ENCODE assay signal across 2 cellular contexts in genomic region chr11:65150513-65151271, GRCh38.
TF ChIP-seq lines count a peak whose summit lies in the region.

No MANE protein-coding gene starts in this region.

TF ChIP-seq in HEK293, 187 proteins besides CTCF, POLR2A, EP300 and RAD21 (continued from another document):
- TF ChIP-seq ZNF518A (tag by site-specific recombination; conservative IDR thresholded peaks at IDR 0.05; ENCODE audit: low read depth) (no peak), ZNF335 (tag by site-specific recombination; conservative IDR thresholded peaks at IDR 0.05) (peak; percentile 86), ZNF600 (tag by site-specific recombination; IDR thresholded peaks at IDR 0.05) (peak; percentile 88), ZIC2 (tag by site-specific recombination; IDR thresholded peaks at IDR 0.05) (peak; percentile 33; the same call in 1 of the 2 replicates), PATZ1 (tag by site-specific recombination; IDR thresholded peaks at IDR 0.05) (0 out of 2 replicates have a peak, but pooled peaks have one; percentile 16), ZNF138 (tag by site-specific recombination; IDR thresholded peaks at IDR 0.05; ENCODE audit: borderline replicate concordance) (no peak)

TF ChIP-seq in HepG2, 621 proteins besides CTCF, POLR2A, EP300 and RAD21 (continued from another document):
- TF ChIP-seq, protein P1, sequence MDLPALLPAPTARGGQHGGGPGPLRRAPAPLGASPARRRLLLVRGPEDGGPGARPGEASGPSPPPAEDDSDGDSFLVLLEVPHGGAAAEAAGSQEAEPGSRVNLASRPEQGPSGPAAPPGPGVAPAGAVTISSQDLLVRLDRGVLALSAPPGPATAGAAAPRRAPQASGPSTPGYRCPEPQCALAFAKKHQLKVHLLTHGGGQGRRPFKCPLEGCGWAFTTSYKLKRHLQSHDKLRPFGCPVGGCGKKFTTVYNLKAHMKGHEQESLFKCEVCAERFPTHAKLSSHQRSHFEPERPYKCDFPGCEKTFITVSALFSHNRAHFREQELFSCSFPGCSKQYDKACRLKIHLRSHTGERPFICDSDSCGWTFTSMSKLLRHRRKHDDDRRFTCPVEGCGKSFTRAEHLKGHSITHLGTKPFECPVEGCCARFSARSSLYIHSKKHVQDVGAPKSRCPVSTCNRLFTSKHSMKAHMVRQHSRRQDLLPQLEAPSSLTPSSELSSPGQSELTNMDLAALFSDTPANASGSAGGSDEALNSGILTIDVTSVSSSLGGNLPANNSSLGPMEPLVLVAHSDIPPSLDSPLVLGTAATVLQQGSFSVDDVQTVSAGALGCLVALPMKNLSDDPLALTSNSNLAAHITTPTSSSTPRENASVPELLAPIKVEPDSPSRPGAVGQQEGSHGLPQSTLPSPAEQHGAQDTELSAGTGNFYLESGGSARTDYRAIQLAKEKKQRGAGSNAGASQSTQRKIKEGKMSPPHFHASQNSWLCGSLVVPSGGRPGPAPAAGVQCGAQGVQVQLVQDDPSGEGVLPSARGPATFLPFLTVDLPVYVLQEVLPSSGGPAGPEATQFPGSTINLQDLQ (CRISPR knock-in tag; IDR thresholded peaks at IDR 0.05) = no peak
- peak; percentile 73 for TF ChIP-seq HIC2 (CRISPR knock-in tag; IDR thresholded peaks at IDR 0.05; ENCODE audit: low read depth)
- no peak for TF ChIP-seq PRPF4 (IDR thresholded peaks at IDR 0.05; ENCODE audit: low read depth, low read length, poor library complexity, severe bottlenecking)
- no peak for TF ChIP-seq SP140L (CRISPR knock-in tag; IDR thresholded peaks at IDR 0.05; ENCODE audit: borderline replicate concordance)
- no peak for TF ChIP-seq ZNF234 (CRISPR knock-in tag; conservative IDR thresholded peaks at IDR 0.05)
- no peak for TF ChIP-seq ZNF747 (CRISPR knock-in tag; IDR thresholded peaks at IDR 0.05; ENCODE audit: borderline replicate concordance)
- TF ChIP-seq GABPB1 (CRISPR knock-in tag; IDR thresholded peaks at IDR 0.05) = 0 out of 2 replicates have a peak, but pooled peaks have one; percentile 23
- no peak for TF ChIP-seq CAMTA2 (CRISPR knock-in tag; IDR thresholded peaks at IDR 0.05; ENCODE audit: borderline replicate concordance)
- TF ChIP-seq ZSCAN12 (CRISPR knock-in tag; IDR thresholded peaks at IDR 0.05) = no peak
- TF ChIP-seq ZNF292 (CRISPR knock-in tag; IDR thresholded peaks at IDR 0.05; ENCODE audit: borderline replicate concordance, low read depth) = no peak
- TF ChIP-seq NR3C1 (CRISPR knock-in tag; IDR thresholded peaks at IDR 0.05) = no peak
- peak; percentile 22; the same call in 1 of the 2 replicates for TF ChIP-seq ZNF768 (CRISPR knock-in tag; IDR thresholded peaks at IDR 0.05)
- TF ChIP-seq ZNF678 (CRISPR knock-in tag; IDR thresholded peaks at IDR 0.05) = no peak
- no peak for TF ChIP-seq NFAT5 (CRISPR knock-in tag; IDR thresholded peaks at IDR 0.05)
- TF ChIP-seq, protein P2, sequence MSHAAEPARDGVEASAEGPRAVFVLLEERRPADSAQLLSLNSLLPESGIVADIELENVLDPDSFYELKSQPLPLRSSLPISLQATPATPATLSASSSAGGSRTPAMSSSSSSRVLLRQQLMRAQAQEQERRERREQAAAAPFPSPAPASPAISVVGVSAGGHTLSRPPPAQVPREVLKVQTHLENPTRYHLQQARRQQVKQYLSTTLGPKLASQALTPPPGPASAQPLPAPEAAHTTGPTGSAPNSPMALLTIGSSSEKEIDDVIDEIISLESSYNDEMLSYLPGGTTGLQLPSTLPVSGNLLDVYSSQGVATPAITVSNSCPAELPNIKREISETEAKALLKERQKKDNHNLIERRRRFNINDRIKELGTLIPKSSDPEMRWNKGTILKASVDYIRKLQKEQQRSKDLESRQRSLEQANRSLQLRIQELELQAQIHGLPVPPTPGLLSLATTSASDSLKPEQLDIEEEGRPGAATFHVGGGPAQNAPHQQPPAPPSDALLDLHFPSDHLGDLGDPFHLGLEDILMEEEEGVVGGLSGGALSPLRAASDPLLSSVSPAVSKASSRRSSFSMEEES (CRISPR knock-in tag; IDR thresholded peaks at IDR 0.05) = no peak
- TF ChIP-seq ZNF598 (CRISPR knock-in tag; IDR thresholded peaks at IDR 0.05; ENCODE audit: borderline replicate concordance) = 0 out of 2 replicates have a peak, but pooled peaks have one; percentile 28
